Comparison of ENCODE assay signal across 31 cellular contexts in genomic region chr5:166581827-166582226, GRCh38.
A peak's percentile ranks its signal among the peaks of the same experiment; 100 is the strongest.
DNase-seq lines count a peak whose midpoint lies in the region; ATAC-seq and TF ChIP-seq lines count a peak whose summit lies in the region.
"Had no signal": no experiment of that assay in that cellular context is flagged by ENCODE, and none has a peak within 500 bp of the region (broad histone marks: within the 10 kb centered on the region; RNA-seq: fewer than 3 reads in every experiment).

No MANE protein-coding gene starts in this region.

- H4K91ac ChIP-seq in neuronal stem cell (ENCODE audit: low read depth, low read length, poor library complexity): no peak overlapping the region

- no peak overlapping the region for H3K4ac ChIP-seq in neuronal stem cell (ENCODE audit: low read length)

- no peak overlapping the region for H2BK5ac ChIP-seq in neuronal stem cell (ENCODE audit: low read length)

- H2BK120ac ChIP-seq in neuronal stem cell (ENCODE audit: low read depth, low read length): no peak overlapping the region

- H3K23ac ChIP-seq in neuronal stem cell (ENCODE audit: low read depth, low read length, poor library complexity): no peak overlapping the region

- DNase-seq in HS-5 (ENCODE audit: low read depth) (peak; percentile 38), SK-N-MC (ENCODE audit: low read depth, low spot score) (peak; percentile 78), epithelial cell of proximal tubule (ENCODE audit: low read depth) (peak; percentile 33), non-pigmented ciliary epithelial cell (ENCODE audit: low read depth) (peak; percentile 24), AML-193 (lab: John Stamatoyannopoulos, UW) (no peak), neuronal stem cell (ENCODE audit: low spot score) (no peak)
- DNase-seq in stimulated activated naive CD4-positive, alpha-beta T cell (lab: John Stamatoyannopoulos, UW): no peak
- DNase-seq: activated CD8-positive, alpha-beta T cell treated with anti-CD3 and anti-CD28 coated beads, Interleukin-2, amount 10 ng/mL, durations not matched to agents 7 days and 5 days; activated naive CD4-positive, alpha-beta T cell treated with anti-CD3 and anti-CD28 coated beads for 36 hours; colonic mucosa; DMS153; effector CD4-positive, alpha-beta T cell; foreskin fibroblast; heart left ventricle; KBM-7; kidney; lower lobe of right lung; MM.1S; naive thymus-derived CD8-positive, alpha-beta T cell; NCI-H1105 treated with DMSO at 0.1 percent for 48 hours; NCI-H1930; NCI-H2171 treated with DMSO at 0.1 percent for 48 hours; NCI-H524 treated with DMSO at 0.1 percent for 48 hours; occipital lobe; sigmoid colon; stimulated activated CD4-positive, alpha-beta T cell treated with anti-CD3 and anti-CD28 coated beads, Interleukin-4, amount 100 ng/mL, for 24 hours; substantia nigra had no signal

- no peaks in the 10 kb centered on the region for H3K27me3 ChIP-seq in neuronal stem cell (ENCODE audit: control insufficient read depth in 3 of 3, insufficient read depth in 3 of 3, low read depth in 1 of 3, low read length in 3 of 3)
- H3K27me3 ChIP-seq: BLaER1, colonic mucosa, heart left ventricle, sigmoid colon had no signal

- peak overlapping the region; percentile 97 for H3K27ac ChIP-seq in SK-N-MC
- no peak overlapping the region for H3K27ac ChIP-seq in neuronal stem cell (replicated peaks; ENCODE audit: low read length)
- H3K27ac ChIP-seq: BLaER1, colonic mucosa, heart left ventricle, lower lobe of right lung, prostate gland, sigmoid colon had no signal

- H2BK15ac ChIP-seq in neuronal stem cell (ENCODE audit: low read length): no peak overlapping the region

- no peak overlapping the region for H2BK12ac ChIP-seq in neuronal stem cell (ENCODE audit: low read length)

- no peaks in the 10 kb centered on the region for H3K36me3 ChIP-seq in SK-N-MC (ENCODE audit: insufficient read depth, low read length)
- H3K36me3 ChIP-seq in neuronal stem cell (replicated peaks in 1 of 2; ENCODE audit: control insufficient read depth in 2 of 2, insufficient read depth in 2 of 2, low read length in 2 of 2): no peaks in the 10 kb centered on the region
- H3K36me3 ChIP-seq: BLaER1, colonic mucosa, heart left ventricle, lower lobe of right lung, prostate gland, sigmoid colon had no signal

- no peak overlapping the region for H2AFZ ChIP-seq in neuronal stem cell (ENCODE audit: low read length)

- H3K9ac ChIP-seq in SK-N-MC (ENCODE audit: insufficient read length) (peak overlapping the region; percentile 3), neuronal stem cell (ENCODE audit: low read depth, low read length, poor library complexity) (no peak overlapping the region)
- H3K9ac ChIP-seq: BLaER1 had no signal

- H3K9me3 ChIP-seq in SK-N-MC (ENCODE audit: low read depth, low read length): no peaks in the 10 kb centered on the region
- peaks cover 0 to 4% of the 10 kb centered on the region in 2 donors for H3K9me3 ChIP-seq in neuronal stem cell (replicated peaks in 1 of 2; ENCODE audit: control insufficient read depth in 2 of 2, insufficient read depth in 1 of 2, low read depth in 1 of 2, low read length in 2 of 2)
- H3K9me3 ChIP-seq: BLaER1, colonic mucosa, lower lobe of right lung, prostate gland, sigmoid colon had no signal

- no peak overlapping the region for H4K8ac ChIP-seq in neuronal stem cell (ENCODE audit: low read depth, low read length)

- no peak overlapping the region for H3K14ac ChIP-seq in neuronal stem cell (ENCODE audit: low read length)

- peak overlapping the region; percentile 58 for H3K4me3 ChIP-seq in SK-N-MC
- H3K4me3 ChIP-seq in epithelial cell of proximal tubule (ENCODE audit: low read depth, low read length): no peak overlapping the region
- no peak overlapping the region for H3K4me3 ChIP-seq in neuronal stem cell (ENCODE audit: low read length in 2 of 2)
- H3K4me3 ChIP-seq: BLaER1, colonic mucosa, heart left ventricle, lower lobe of right lung, prostate gland, sigmoid colon had no signal

- H3K79me1 ChIP-seq in neuronal stem cell (ENCODE audit: low read depth, low read length): no peaks in the 10 kb centered on the region

- no peak overlapping the region for H2AK5ac ChIP-seq in neuronal stem cell (ENCODE audit: low read depth, low read length)

- TF ChIP-seq CTCF in epithelial cell of proximal tubule (conservative IDR thresholded peaks at IDR 0.05; ENCODE audit: low read depth, low read length): no peak

- no peaks in the 10 kb centered on the region for H3K4me1 ChIP-seq in neuronal stem cell (ENCODE audit: control insufficient read depth in 2 of 2, insufficient read depth in 1 of 2, low read depth in 1 of 2, low read length in 2 of 2)
- H3K4me1 ChIP-seq: BLaER1, colonic mucosa, heart left ventricle, lower lobe of right lung, prostate gland, sigmoid colon had no signal

- no peak overlapping the region for H3K18ac ChIP-seq in neuronal stem cell (ENCODE audit: low read length)

- H3K4me2 ChIP-seq in neuronal stem cell (ENCODE audit: insufficient read depth, low read length, poor library complexity, severe bottlenecking): no peak overlapping the region
- H3K4me2 ChIP-seq: BLaER1 had no signal

- ATAC-seq in GM21526 (IDR thresholded peaks at IDR 0.05; ENCODE audit: low FRiP score, unreplicated experiment): no peak
- ATAC-seq: activated CD8-positive, alpha-beta T cell treated with anti-CD3 and anti-CD28 coated beads, Interleukin-2, amount 10 ng/mL, durations not matched to agents 7 days and 5 days; heart left ventricle; lower lobe of right lung; naive thymus-derived CD8-positive, alpha-beta T cell; Right ventricle myocardium inferior had no signal

Comparison
In these comparisons a context has a peak if more than half of its experiments do, and no peak if none do; other contexts are left out.
1. DNase-seq: peak in HS-5 (single experiment), SK-N-MC (single experiment), epithelial cell of proximal tubule (single experiment) and non-pigmented ciliary epithelial cell (single experiment); none in AML-193 (0 of 2), neuronal stem cell (single experiment) and stimulated activated naive CD4-positive, alpha-beta T cell (0 of 6).